ENCODE assay signal across 1 cellular context in genomic region chr3:19147905-19148767, GRCh38.
TF ChIP-seq lines count a peak whose summit lies in the region.

TSS of gene KCNH8 (plus strand) at chr3:19148510. CDS start at chr3:19148720, 210 bp downstream.

TF ChIP-seq in GM23338, 12 proteins besides CTCF, POLR2A, EP300 and RAD21 (continued from another document):
- peak; percentile 48 for TF ChIP-seq REST (IDR thresholded peaks at IDR 0.05; ENCODE audit: unreplicated experiment)
- TF ChIP-seq STAT1 (IDR thresholded peaks at IDR 0.05; ENCODE audit: unreplicated experiment): no peak
- TF ChIP-seq EZH2 (IDR thresholded peaks at IDR 0.05; ENCODE audit: low read depth, unreplicated experiment): no peak
- TF ChIP-seq ETS1 (IDR thresholded peaks at IDR 0.05): 0 out of 2 replicates have a peak, but pooled peaks have one; percentile 6
- TF ChIP-seq ZNF114 (CRISPR knock-in tag; IDR thresholded peaks at IDR 0.05): no peak
